8 cellular contexts compared by ENCODE assay signal in genomic region chr14:74762917-74763802, GRCh38. TPM values are rescaled to one million over a fixed set of nuclear protein-coding genes. Genes with fewer than 3 reads are reported as not detected.
A peak's percentile ranks its signal among the peaks of the same experiment; 100 is the strongest.
DNase-seq lines count a peak whose midpoint lies in the region; ATAC-seq, FAIRE-seq and TF ChIP-seq lines count a peak whose summit lies in the region.

YLPM1 (plus strand) TSS chr14:74763316; CDS start chr14:74763490, 174 bp downstream.

- H3K36me3 ChIP-seq in urinary bladder (ENCODE audit: insufficient read depth) = no peaks in the 10 kb centered on the region

- WGBS in urinary bladder = under 1% methylated on average over 76 of the region's 76 CpGs

- peak within 1 kb of the TSS; percentile 93 for H3K27ac Mint-ChIP-seq in progenitor cell of endocrine pancreas

- ATAC-seq in HG02852 (IDR thresholded peaks at IDR 0.05; ENCODE audit: unreplicated experiment) = peak; percentile 89
- peak; percentile 98 to 99 for ATAC-seq in left cardiac atrium

- peak within 1 kb of the TSS; percentile 99 for H3K4me3 ChIP-seq in urinary bladder (ENCODE audit: low read depth, low read length)

- H3K36me3 Mint-ChIP-seq in progenitor cell of endocrine pancreas (ENCODE audit: insufficient read depth) = peaks cover 10% of the 10 kb centered on the region

- peak; percentile 91 for FAIRE-seq in GM12891 (lab: Jason Lieb, UNC)

- H3K9me3 Mint-ChIP-seq in progenitor cell of endocrine pancreas (ENCODE audit: low read depth) = no peaks in the 10 kb centered on the region

- H3K4me1 ChIP-seq in urinary bladder (ENCODE audit: insufficient read depth) = peaks cover 1% of the 10 kb centered on the region

- peak; percentile 49 for TF ChIP-seq CTCF in progenitor cell of endocrine pancreas (IDR thresholded peaks at IDR 0.05; ENCODE audit: unreplicated experiment)

- intact Hi-C loops in T-helper 1 cell treated with Interleukin-12 subunit alpha and Interleukin-12 subunit beta and Interleukin-4 antibody, amounts not matched to agents 30 ng/mL and 1 ng/mL, for 36 hours (cut with micrococcal nuclease) = loop anchor here (1.0 to 10.0 kb wide), 16 partner anchors 29 to 1705 kb away; partner anchors contain the start of genes ABCD4, ACYP1, ALDH6A1 and AREL1
- intact Hi-C loops in left cardiac atrium (cut with DNase I) = no loop called here

- H3K27me3 Mint-ChIP-seq in progenitor cell of endocrine pancreas = peaks cover 9% of the 10 kb centered on the region

- peak; percentile 88 for TF ChIP-seq POLR2A in GM12891 (IDR thresholded peaks at IDR 0.05; ENCODE audit: low read depth, low read length)

- peak; percentile 80 for DNase-seq in GM12891 (ENCODE audit: insufficient read length, low spot score)
- DNase-seq in NCI-H146 (lab: John Stamatoyannopoulos, UW) = peak; percentile 94
- DNase-seq in amniotic stem cell (lab: John Stamatoyannopoulos, UW) = peak; percentile 93
- peak; percentile 93 for DNase-seq in left cardiac atrium
- peak; percentile 80 for DNase-seq in progenitor cell of endocrine pancreas (ENCODE audit: low spot score, unreplicated experiment)

- peaks cover 35% of the 10 kb centered on the region for H3K4me1 Mint-ChIP-seq in progenitor cell of endocrine pancreas (ENCODE audit: low read depth)

- peak within 1 kb of the TSS; percentile 98 for H3K4me3 Mint-ChIP-seq in progenitor cell of endocrine pancreas (ENCODE audit: low read depth)

- peak within 1 kb of the TSS; percentile 85 for H3K27ac ChIP-seq in urinary bladder (ENCODE audit: low read depth)

TF ChIP-seq in GM12891, 5 proteins besides CTCF, POLR2A, EP300 and RAD21:
- TF ChIP-seq POU2F2 (IDR thresholded peaks at IDR 0.05; ENCODE audit: low read depth, low read length) (peak; percentile 65; the same call in 1 of the 2 replicates), SPI1 (IDR thresholded peaks at IDR 0.05; ENCODE audit: low read depth, low read length) (no peak), TAF1 (IDR thresholded peaks at IDR 0.05; ENCODE audit: low read depth, low read length) (peak; percentile 49; the same call in 1 of the 2 replicates), POLR2AphosphoS5 (IDR thresholded peaks at IDR 0.05; ENCODE audit: low read depth, low read length) (peak; percentile 88), PAX5 (IDR thresholded peaks at IDR 0.05; ENCODE audit: insufficient read depth, low read length, severe bottlenecking) (no peak)

RNA-seq across cellular contexts. Expression of gene YLPM1, which starts in this region (rescaled TPM):
- 22.5 TPM for polyA plus RNA-seq in GM12891 (2012; ENCODE audit: low read depth, missing spikeins)
- 81.1 and 84.6 TPM in 2 replicates for total RNA-seq in T-helper 1 cell treated with Interleukin-12 subunit alpha and Interleukin-12 subunit beta and Interleukin-4 antibody, amounts not matched to agents 30 ng/mL and 1 ng/mL, for 36 hours
- total RNA-seq in left cardiac atrium = 10 to 100 TPM; 28.3 to 31.5 TPM
- total RNA-seq in progenitor cell of endocrine pancreas = 119 and 128 TPM in 2 replicates
- total RNA-seq in urinary bladder = 153 TPM
- 23.0 TPM for polyA plus RNA-seq in urinary bladder

Comparison
In these comparisons a context has a peak if more than half of its experiments do, and no peak if none do; other contexts are left out.
1. Peak in every context shown above with its lines: DNase-seq, ATAC-seq, H3K4me3 ChIP-seq and H3K27ac ChIP-seq.